9 cellular contexts compared by ENCODE assay signal in genomic region chr17:42653179-42654124, GRCh38. TPM values are rescaled to one million over a fixed set of nuclear protein-coding genes. Genes with fewer than 3 reads are reported as not detected.
DNase-seq lines count a peak whose midpoint lies in the region; ATAC-seq, FAIRE-seq and TF ChIP-seq lines count a peak whose summit lies in the region.
"Had no signal": no experiment of that assay in that cellular context is flagged by ENCODE, and none has a peak within 500 bp of the region (broad histone marks: within the 10 kb centered on the region; RNA-seq: fewer than 3 reads in every experiment).

No MANE protein-coding gene starts in this region.

- TF ChIP-seq POLR2A in HepG2 (IDR thresholded peaks at IDR 0.05; ENCODE audit: insufficient read depth in 1 of 2, low read depth in 2 of 2, low read length in 2 of 2): no peak

- H3K36me3 ChIP-seq in HepG2 (replicated peaks in 1 of 2; ENCODE audit: control insufficient read depth in 1 of 2, insufficient read depth in 2 of 2, low read length in 2 of 2): no peaks in the 10 kb centered on the region

- ATAC-seq in HepG2 (no peak), GM21390 (IDR thresholded peaks at IDR 0.05; ENCODE audit: unreplicated experiment) (no peak)
- ATAC-seq in CD4-positive, alpha-beta T cell (ENCODE audit: poor library complexity): no peak
- ATAC-seq in activated T-cell treated with anti-CD3 and anti-CD28 coated beads, Interleukin-2, amount 50 U/mL, for 4 hours: no peak

- H3K9me3 Mint-ChIP-seq in CD4-positive, alpha-beta T cell: no peaks in the 10 kb centered on the region
- H3K9me3 Mint-ChIP-seq in activated T-cell treated with anti-CD3 and anti-CD28 coated beads, Interleukin-2, amount 50 U/mL, for 4 hours: no peaks in the 10 kb centered on the region
- H3K9me3 Mint-ChIP-seq: T-helper 2 cell treated with Interferon-gamma antibody and Interleukin-4, amounts not matched to agents 5 μg/mL and 100 μg/mL, for 36 hours had no signal

- in situ Hi-C loops in HepG2 (cut with HindIII; ENCODE audit: extremely low pct_ligation_motif_present, low pct_unique_long_range_greater_than_20kb): no loop called here

- peak overlapping the region; percentile 19; the same call in 1 of the 2 replicates for H3K4me2 ChIP-seq in HepG2 (ENCODE audit: low read depth, low read length)

- TF ChIP-seq EP300 in HepG2 (IDR thresholded peaks at IDR 0.05; ENCODE audit: low read depth in 2 of 2, low read length in 2 of 2) (no peak), HepG2 (CRISPR knock-in tag; IDR thresholded peaks at IDR 0.05; ENCODE audit: borderline replicate concordance) (no peak)

- H3K4me1 ChIP-seq in HepG2 (ENCODE audit: insufficient read depth, low read length): peaks cover 35% of the 10 kb centered on the region

- no peak overlapping the region for H3K27ac Mint-ChIP-seq in CD4-positive, alpha-beta T cell
- H3K27ac Mint-ChIP-seq: T-helper 2 cell treated with Interferon-gamma antibody and Interleukin-4, amounts not matched to agents 5 μg/mL and 100 μg/mL, for 36 hours had no signal

- H3K36me3 Mint-ChIP-seq in CD4-positive, alpha-beta T cell (ENCODE audit: low read depth): no peaks in the 10 kb centered on the region
- no peaks in the 10 kb centered on the region for H3K36me3 Mint-ChIP-seq in activated T-cell treated with anti-CD3 and anti-CD28 coated beads, Interleukin-2, amount 50 U/mL, for 4 hours (ENCODE audit: insufficient read depth)

- H3K9ac ChIP-seq in HepG2 (ENCODE audit: insufficient read depth, low read depth, low read length): no peak overlapping the region

- DNase-seq in NCI-H146 treated with DMSO at 0.1 percent for 48 hours (lab: John Stamatoyannopoulos, UW; ENCODE audit: unreplicated experiment) (peak; percentile 27), dorsolateral prefrontal cortex (peak in 4 of 10 donors; percentile 26 to 51 (median 41)), HepG2 (ENCODE audit: low spot score) (no peak), pons (ENCODE audit: low spot score) (no peak)
- no peak for DNase-seq in CD4-positive, alpha-beta T cell
- DNase-seq in activated T-cell treated with anti-CD3 and anti-CD28 coated beads, Interleukin-2, amount 50 U/mL, for 4 hours: no peak

- H3K9me3 ChIP-seq in HepG2 (ENCODE audit: low read length): 0 out of 2 replicates have a peak, but pooled peaks cover 5% of the 10 kb centered on the region
- H3K9me3 ChIP-seq in CD4-positive, alpha-beta T cell (ENCODE audit: control insufficient read depth, low read length): no peaks in the 10 kb centered on the region

- peak overlapping the region; percentile 25 to 69 (median 52) for H3K4me3 ChIP-seq in dorsolateral prefrontal cortex
- H3K4me3 ChIP-seq in HepG2 (replicated peaks in 1 of 3; ENCODE audit: insufficient read depth in 1 of 3, low read depth in 2 of 3, low read length in 3 of 3): no peak overlapping the region

- TF ChIP-seq CTCF in dorsolateral prefrontal cortex (IDR thresholded peaks at IDR 0.05 in 54 of 56, conservative IDR thresholded peaks at IDR 0.05 in 2 of 56; ENCODE audit: low read depth in 1 of 56, partially characterized antibody in 56 of 56) (peak in 2 of 56 donors; percentile 9), HepG2 (CRISPR knock-in tag; IDR thresholded peaks at IDR 0.05) (no peak)
- no peak for TF ChIP-seq CTCF in CD4-positive, alpha-beta T cell (IDR thresholded peaks at IDR 0.05)

- POLR2A ChIA-PET in HepG2 (lab: Yijun Ruan, JAX): interaction anchor here (0.6 to 0.9 kb wide), 2 partner anchors 14 to 58 kb away, joined by 3 read pairs; no protein-coding TSS in a partner anchor
- POLR2A ChIA-PET in CD4-positive, alpha-beta T cell (lab: Charles Lee): no interaction called here

- CTCF ChIA-PET in HepG2 (lab: Yijun Ruan, JAX; ENCODE audit: low intra/inter-chr PET ratio, low total read pairs): no interaction called here
- CTCF ChIA-PET in CD4-positive, alpha-beta T cell (lab: Charles Lee): no interaction called here

- no peak for FAIRE-seq in HepG2 (lab: Jason Lieb, UNC)

- no peaks in the 10 kb centered on the region for H4K20me1 ChIP-seq in HepG2 (ENCODE audit: insufficient read depth, low read length)

- no peak overlapping the region for H3K4me3 Mint-ChIP-seq in CD4-positive, alpha-beta T cell
- H3K4me3 Mint-ChIP-seq in activated T-cell treated with anti-CD3 and anti-CD28 coated beads, Interleukin-2, amount 50 U/mL, for 4 hours: no peak overlapping the region
- H3K4me3 Mint-ChIP-seq: T-helper 2 cell treated with Interferon-gamma antibody and Interleukin-4, amounts not matched to agents 5 μg/mL and 100 μg/mL, for 36 hours had no signal

- intact Hi-C loops in dorsolateral prefrontal cortex (cut with DNase I) (no loop called here), HepG2 (cut with micrococcal nuclease; ENCODE audit: unreplicated experiment) (no loop called here)
- intact Hi-C loops in CD4-positive, alpha-beta T cell (cut with DNase I, micrococcal nuclease): no loop called here

- H3K27ac ChIP-seq in dorsolateral prefrontal cortex: peak overlapping the region in 56 of 59 donors; percentile 2 to 87 (median 74)
- no peak overlapping the region for H3K27ac ChIP-seq in HepG2 (ENCODE audit: extremely low read length, insufficient read depth, low read length)
- H3K27ac ChIP-seq in temporal lobe (ENCODE audit: low read depth, low read length): peak overlapping the region; percentile 69
- no peak overlapping the region for H3K27ac ChIP-seq in CD4-positive, alpha-beta T cell (ENCODE audit: low read depth, low read length)

- H2AFZ ChIP-seq in HepG2 (ENCODE audit: low read length): no peak overlapping the region

- WGBS in HepG2 (ENCODE audit: low lambda C conversion rate): 57% methylated on average over 42 of the region's 42 CpGs

- no peak for TF ChIP-seq RAD21 in HepG2 (CRISPR knock-in tag; IDR thresholded peaks at IDR 0.05)

- H3K79me2 ChIP-seq in HepG2 (ENCODE audit: insufficient read depth, low read length): no peaks in the 10 kb centered on the region

- no peaks in the 10 kb centered on the region for H3K27me3 ChIP-seq in dorsolateral prefrontal cortex
- H3K27me3 ChIP-seq in HepG2 (ENCODE audit: control insufficient read depth in 1 of 2, insufficient read depth in 2 of 2, low read length in 2 of 2): peaks cover 0 to 6% of the 10 kb centered on the region in 2 experiments; a peak in 2 of 5 replicates
- H3K27me3 ChIP-seq in CD4-positive, alpha-beta T cell (ENCODE audit: control insufficient read depth, insufficient read depth, low read length): peaks cover 9% of the 10 kb centered on the region

- peaks cover 9% of the 10 kb centered on the region for H3K4me1 Mint-ChIP-seq in CD4-positive, alpha-beta T cell (ENCODE audit: low read depth)
- H3K4me1 Mint-ChIP-seq in activated T-cell treated with anti-CD3 and anti-CD28 coated beads, Interleukin-2, amount 50 U/mL, for 4 hours (ENCODE audit: low read depth): peaks cover 14% of the 10 kb centered on the region

- peaks cover 20% of the 10 kb centered on the region for H3K27me3 Mint-ChIP-seq in CD4-positive, alpha-beta T cell
- peaks cover 19% of the 10 kb centered on the region for H3K27me3 Mint-ChIP-seq in activated T-cell treated with anti-CD3 and anti-CD28 coated beads, Interleukin-2, amount 50 U/mL, for 4 hours (ENCODE audit: low read depth)

- no TSS peak for BruUV-seq in HepG2 (replicated peaks; lab: Mats Ljungman, UMichigan)

RNA-seq across cellular contexts. Expression of gene TUBG2, which starts 5.6 kb away (rescaled TPM):
- total RNA-seq in dorsolateral prefrontal cortex (100 to 1,000 TPM in 77 of 120 experiments, 10 to 100 TPM in 43; 64.3 to 154 (median 106) TPM), HepG2 (2016; rRNA removed; fragmentation: Illumina TruSeq; extraction: Trizol) (6.6 and 16.0 TPM in 2 replicates), temporal lobe (7.9 TPM)
- total RNA-seq in HepG2 (2016; cell fraction: cytosol; rRNA removed; fragmentation: Illumina TruSeq; extraction: Trizol; ENCODE audit: low read depth): 6.2 and 7.8 TPM in 2 replicates
- total RNA-seq in HepG2 (2016; cell fraction: insoluble cytoplasmic fraction; rRNA removed; fragmentation: Illumina TruSeq; extraction: Trizol): 5.9 and 16.8 TPM in 2 replicates
- total RNA-seq in HepG2 (2016; cell fraction: membrane; rRNA removed; fragmentation: Illumina TruSeq; extraction: Trizol): 10.7 and 11.2 TPM in 2 replicates
- 22.8 and 25.9 TPM in 2 replicates for total RNA-seq in HepG2 (2016; cell fraction: nucleus; rRNA removed; fragmentation: Illumina TruSeq; extraction: Trizol)
- 42.3 and 48.3 TPM in 2 replicates for polyA plus RNA-seq in HepG2 (2011; rRNA removed)
- polyA plus RNA-seq in HepG2 (2011; cell fraction: cytosol; rRNA removed): 26.1 and 26.6 TPM in 2 replicates
- polyA plus RNA-seq in HepG2 (2011; cell fraction: nucleus; rRNA removed): 251 and 257 TPM in 2 replicates
- 33.9 and 38.4 TPM in 2 replicates for polyA plus RNA-seq in HepG2 (2012)
- polyA plus RNA-seq in HepG2 (2016; cell fraction: cytosol; fragmentation: Illumina TruSeq; extraction: Trizol; ENCODE audit: low read depth): 10.7 and 13.2 TPM in 2 replicates
- 13.2 and 18.2 TPM in 2 replicates for polyA plus RNA-seq in HepG2 (2016; cell fraction: insoluble cytoplasmic fraction; fragmentation: Illumina TruSeq; extraction: Trizol; ENCODE audit: low read depth)
- 19.9 and 20.4 TPM in 2 replicates for polyA plus RNA-seq in HepG2 (2016; cell fraction: membrane; fragmentation: Illumina TruSeq; extraction: Trizol; ENCODE audit: low read depth)
- polyA plus RNA-seq in HepG2 (2016; cell fraction: nucleus; fragmentation: Illumina TruSeq; extraction: Trizol; ENCODE audit: insufficient read depth, low read depth): 85.4 and 93.9 TPM in 2 replicates
- polyA minus RNA-seq in HepG2 (2011; rRNA and poly(A)+ RNA removed; ENCODE audit: low replicate concordance): 4.8 and 24.0 TPM in 2 replicates
- 8.4 and 8.6 TPM in 2 replicates for polyA minus RNA-seq in HepG2 (2011; cell fraction: cytosol; rRNA and poly(A)+ RNA removed)
- 41.6 and 47.0 TPM in 2 replicates for polyA minus RNA-seq in HepG2 (2011; cell fraction: nucleus; rRNA and poly(A)+ RNA removed)
- total RNA-seq in CD4-positive, alpha-beta T cell: 1 to 10 TPM; 9.0 to 9.7 TPM
- 1 to 10 TPM; 5.6 to 7.1 (median 5.9) TPM for total RNA-seq in activated T-cell treated with anti-CD3 and anti-CD28 coated beads, Interleukin-2, amount 50 U/mL, for 4 hours

RNA-seq across cellular contexts. Expression of gene PLEKHH3, which starts 23.3 kb away (rescaled TPM):
- 10 to 100 TPM in 104 of 120 experiments, 1 to 10 TPM in 16; 6.3 to 25.0 (median 12.5) TPM for total RNA-seq in dorsolateral prefrontal cortex
- total RNA-seq in HepG2 (2016; rRNA removed; fragmentation: Illumina TruSeq; extraction: Trizol): 9.3 and 19.9 TPM in 2 replicates
- 2.9 and 5.1 TPM in 2 replicates for total RNA-seq in HepG2 (2016; cell fraction: cytosol; rRNA removed; fragmentation: Illumina TruSeq; extraction: Trizol; ENCODE audit: low read depth)
- 10.2 and 18.9 TPM in 2 replicates for total RNA-seq in HepG2 (2016; cell fraction: insoluble cytoplasmic fraction; rRNA removed; fragmentation: Illumina TruSeq; extraction: Trizol)
- total RNA-seq in HepG2 (2016; cell fraction: membrane; rRNA removed; fragmentation: Illumina TruSeq; extraction: Trizol): 8.9 and 10.3 TPM in 2 replicates
- 10.2 and 14.4 TPM in 2 replicates for total RNA-seq in HepG2 (2016; cell fraction: nucleus; rRNA removed; fragmentation: Illumina TruSeq; extraction: Trizol)
- 6.0 and 7.5 TPM in 2 replicates for polyA plus RNA-seq in HepG2 (2011; rRNA removed)
- polyA plus RNA-seq in HepG2 (2011; cell fraction: cytosol; rRNA removed): 3.4 and 6.4 TPM in 2 replicates
- polyA plus RNA-seq in HepG2 (2011; cell fraction: nucleus; rRNA removed): 38.3 and 39.7 TPM in 2 replicates
- polyA plus RNA-seq in HepG2 (2012): 7.4 and 10.5 TPM in 2 replicates
- 2.3 and 2.4 TPM in 2 replicates for polyA plus RNA-seq in HepG2 (2016; cell fraction: cytosol; fragmentation: Illumina TruSeq; extraction: Trizol; ENCODE audit: low read depth)
- polyA plus RNA-seq in HepG2 (2016; cell fraction: insoluble cytoplasmic fraction; fragmentation: Illumina TruSeq; extraction: Trizol; ENCODE audit: low read depth): 8.9 and 12.6 TPM in 2 replicates
- 5.4 and 5.8 TPM in 2 replicates for polyA plus RNA-seq in HepG2 (2016; cell fraction: membrane; fragmentation: Illumina TruSeq; extraction: Trizol; ENCODE audit: low read depth)
- polyA plus RNA-seq in HepG2 (2016; cell fraction: nucleus; fragmentation: Illumina TruSeq; extraction: Trizol; ENCODE audit: insufficient read depth, low read depth): 31.7 and 34.0 TPM in 2 replicates
- 7.4 and 8.5 TPM in 2 replicates for polyA minus RNA-seq in HepG2 (2011; rRNA and poly(A)+ RNA removed; ENCODE audit: low replicate concordance)
- polyA minus RNA-seq in HepG2 (2011; cell fraction: cytosol; rRNA and poly(A)+ RNA removed): 5.2 and 7.6 TPM in 2 replicates
- 6.4 and 7.6 TPM in 2 replicates for polyA minus RNA-seq in HepG2 (2011; cell fraction: nucleus; rRNA and poly(A)+ RNA removed)
- total RNA-seq in temporal lobe: 2.5 TPM
- 1 to 10 TPM in 1 of 2 experiments, under 1 TPM in 1; 0.60 to 1.1 TPM for total RNA-seq in CD4-positive, alpha-beta T cell
- total RNA-seq in activated T-cell treated with anti-CD3 and anti-CD28 coated beads, Interleukin-2, amount 50 U/mL, for 4 hours: 1 to 10 TPM in 1 of 3 donors, under 1 TPM in 2; 0.56 to 1.2 (median 0.63) TPM

RNA-seq across cellular contexts. Expression of gene CCR10, which starts 28.2 kb away (rescaled TPM):
- total RNA-seq in dorsolateral prefrontal cortex (1 to 10 TPM; 1.8 to 8.1 (median 4.2) TPM), HepG2 (2016; rRNA removed; fragmentation: Illumina TruSeq; extraction: Trizol) (0.20 and 0.29 TPM in 2 replicates), temporal lobe (0.25 TPM)
- total RNA-seq in HepG2 (2016; cell fraction: cytosol; rRNA removed; fragmentation: Illumina TruSeq; extraction: Trizol; ENCODE audit: low read depth): 0.10 and 0.26 TPM in 2 replicates
- total RNA-seq in HepG2 (2016; cell fraction: insoluble cytoplasmic fraction; rRNA removed; fragmentation: Illumina TruSeq; extraction: Trizol): 0.15 and 0.48 TPM in 2 replicates
- total RNA-seq in HepG2 (2016; cell fraction: membrane; rRNA removed; fragmentation: Illumina TruSeq; extraction: Trizol): 0.24 and 0.37 TPM in 2 replicates
- total RNA-seq in HepG2 (2016; cell fraction: nucleus; rRNA removed; fragmentation: Illumina TruSeq; extraction: Trizol): 0.38 and 0.47 TPM in 2 replicates
- polyA plus RNA-seq in HepG2 (2011; rRNA removed): 0.54 and 0.63 TPM in 2 replicates
- 0.69 and 0.85 TPM in 2 replicates for polyA plus RNA-seq in HepG2 (2011; cell fraction: cytosol; rRNA removed)
- polyA plus RNA-seq in HepG2 (2011; cell fraction: nucleus; rRNA removed): 6.7 and 9.2 TPM in 2 replicates
- polyA plus RNA-seq in HepG2 (2012): 1.1 TPM in 2 replicates
- 0.08 and 0.14 TPM in 2 replicates for polyA plus RNA-seq in HepG2 (2016; cell fraction: cytosol; fragmentation: Illumina TruSeq; extraction: Trizol; ENCODE audit: low read depth)
- polyA plus RNA-seq in HepG2 (2016; cell fraction: insoluble cytoplasmic fraction; fragmentation: Illumina TruSeq; extraction: Trizol; ENCODE audit: low read depth): 0.19 TPM in 1 of 2 replicates, not detected in the other
- polyA plus RNA-seq in HepG2 (2016; cell fraction: membrane; fragmentation: Illumina TruSeq; extraction: Trizol; ENCODE audit: low read depth): 0.13 TPM in 1 of 2 replicates, not detected in the other
- 1.4 and 2.1 TPM in 2 replicates for polyA plus RNA-seq in HepG2 (2016; cell fraction: nucleus; fragmentation: Illumina TruSeq; extraction: Trizol; ENCODE audit: insufficient read depth, low read depth)
- polyA minus RNA-seq in HepG2 (2011; rRNA and poly(A)+ RNA removed; ENCODE audit: low replicate concordance): 0.19 and 0.62 TPM in 2 replicates
- 0.40 and 0.62 TPM in 2 replicates for polyA minus RNA-seq in HepG2 (2011; cell fraction: cytosol; rRNA and poly(A)+ RNA removed)
- polyA minus RNA-seq in HepG2 (2011; cell fraction: nucleus; rRNA and poly(A)+ RNA removed): 0.77 and 0.87 TPM in 2 replicates
- 1 to 10 TPM; 1.5 to 2.4 TPM for total RNA-seq in CD4-positive, alpha-beta T cell
- under 1 TPM; 0.25 to 0.43 (median 0.32) TPM for total RNA-seq in activated T-cell treated with anti-CD3 and anti-CD28 coated beads, Interleukin-2, amount 50 U/mL, for 4 hours

RNA-seq across cellular contexts. Expression of gene CNTNAP1, which starts 28.9 kb away (rescaled TPM):
- 100 to 1,000 TPM in 116 of 120 experiments, 10 to 100 TPM in 4; 58.4 to 222 (median 157) TPM for total RNA-seq in dorsolateral prefrontal cortex
- 1.2 and 4.5 TPM in 2 replicates for total RNA-seq in HepG2 (2016; rRNA removed; fragmentation: Illumina TruSeq; extraction: Trizol)
- total RNA-seq in HepG2 (2016; cell fraction: cytosol; rRNA removed; fragmentation: Illumina TruSeq; extraction: Trizol; ENCODE audit: low read depth): 1.7 TPM in 2 replicates
- 1.4 and 4.9 TPM in 2 replicates for total RNA-seq in HepG2 (2016; cell fraction: insoluble cytoplasmic fraction; rRNA removed; fragmentation: Illumina TruSeq; extraction: Trizol)
- total RNA-seq in HepG2 (2016; cell fraction: membrane; rRNA removed; fragmentation: Illumina TruSeq; extraction: Trizol): 1.1 and 1.5 TPM in 2 replicates
- total RNA-seq in HepG2 (2016; cell fraction: nucleus; rRNA removed; fragmentation: Illumina TruSeq; extraction: Trizol): 4.9 and 6.9 TPM in 2 replicates
- polyA plus RNA-seq in HepG2 (2011; rRNA removed): 7.7 and 10.7 TPM in 2 replicates
- 4.1 and 4.4 TPM in 2 replicates for polyA plus RNA-seq in HepG2 (2011; cell fraction: cytosol; rRNA removed)
- polyA plus RNA-seq in HepG2 (2011; cell fraction: nucleus; rRNA removed): 62.6 and 69.7 TPM in 2 replicates
- polyA plus RNA-seq in HepG2 (2012): 9.2 and 13.1 TPM in 2 replicates
- 0.15 and 0.23 TPM in 2 replicates for polyA plus RNA-seq in HepG2 (2016; cell fraction: cytosol; fragmentation: Illumina TruSeq; extraction: Trizol; ENCODE audit: low read depth)
- polyA plus RNA-seq in HepG2 (2016; cell fraction: insoluble cytoplasmic fraction; fragmentation: Illumina TruSeq; extraction: Trizol; ENCODE audit: low read depth): 1.1 and 1.6 TPM in 2 replicates
- 0.47 and 0.51 TPM in 2 replicates for polyA plus RNA-seq in HepG2 (2016; cell fraction: membrane; fragmentation: Illumina TruSeq; extraction: Trizol; ENCODE audit: low read depth)
- polyA plus RNA-seq in HepG2 (2016; cell fraction: nucleus; fragmentation: Illumina TruSeq; extraction: Trizol; ENCODE audit: insufficient read depth, low read depth): 19.8 and 23.5 TPM in 2 replicates
- 2.2 and 13.9 TPM in 2 replicates for polyA minus RNA-seq in HepG2 (2011; rRNA and poly(A)+ RNA removed; ENCODE audit: low replicate concordance)
- 8.8 TPM in 2 replicates for polyA minus RNA-seq in HepG2 (2011; cell fraction: cytosol; rRNA and poly(A)+ RNA removed)
- polyA minus RNA-seq in HepG2 (2011; cell fraction: nucleus; rRNA and poly(A)+ RNA removed): 12.2 and 13.8 TPM in 2 replicates
- total RNA-seq in temporal lobe: 6.6 TPM
- 1 to 10 TPM; 4.4 to 4.5 TPM for total RNA-seq in CD4-positive, alpha-beta T cell
- total RNA-seq in activated T-cell treated with anti-CD3 and anti-CD28 coated beads, Interleukin-2, amount 50 U/mL, for 4 hours: 1 to 10 TPM in 1 of 3 donors, under 1 TPM in 2; 0.73 to 1.3 (median 0.79) TPM

RNA-seq across cellular contexts. Expression of gene TUBG1, which starts 44.0 kb away (rescaled TPM):
- total RNA-seq in dorsolateral prefrontal cortex (10 to 100 TPM; 29.0 to 81.9 (median 52.2) TPM), HepG2 (2016; rRNA removed; fragmentation: Illumina TruSeq; extraction: Trizol) (137 TPM in 2 replicates), temporal lobe (13.3 TPM)
- total RNA-seq in HepG2 (2016; cell fraction: cytosol; rRNA removed; fragmentation: Illumina TruSeq; extraction: Trizol; ENCODE audit: low read depth): 65.3 and 68.5 TPM in 2 replicates
- total RNA-seq in HepG2 (2016; cell fraction: insoluble cytoplasmic fraction; rRNA removed; fragmentation: Illumina TruSeq; extraction: Trizol): 118 and 133 TPM in 2 replicates
- total RNA-seq in HepG2 (2016; cell fraction: membrane; rRNA removed; fragmentation: Illumina TruSeq; extraction: Trizol): 83.5 and 99.6 TPM in 2 replicates
- 65.3 and 71.5 TPM in 2 replicates for total RNA-seq in HepG2 (2016; cell fraction: nucleus; rRNA removed; fragmentation: Illumina TruSeq; extraction: Trizol)
- polyA plus RNA-seq in HepG2 (2011; rRNA removed): 74.1 and 89.3 TPM in 2 replicates
- polyA plus RNA-seq in HepG2 (2011; cell fraction: cytosol; rRNA removed): 114 and 152 TPM in 2 replicates
- 206 and 230 TPM in 2 replicates for polyA plus RNA-seq in HepG2 (2011; cell fraction: nucleus; rRNA removed)
- polyA plus RNA-seq in HepG2 (2012): 163 and 164 TPM in 2 replicates
- polyA plus RNA-seq in HepG2 (2016; cell fraction: cytosol; fragmentation: Illumina TruSeq; extraction: Trizol; ENCODE audit: low read depth): 70.4 and 79.1 TPM in 2 replicates
- polyA plus RNA-seq in HepG2 (2016; cell fraction: insoluble cytoplasmic fraction; fragmentation: Illumina TruSeq; extraction: Trizol; ENCODE audit: low read depth): 164 and 224 TPM in 2 replicates
- polyA plus RNA-seq in HepG2 (2016; cell fraction: membrane; fragmentation: Illumina TruSeq; extraction: Trizol; ENCODE audit: low read depth): 82.1 and 83.3 TPM in 2 replicates
- polyA plus RNA-seq in HepG2 (2016; cell fraction: nucleus; fragmentation: Illumina TruSeq; extraction: Trizol; ENCODE audit: insufficient read depth, low read depth): 151 and 152 TPM in 2 replicates
- 163 and 181 TPM in 2 replicates for polyA minus RNA-seq in HepG2 (2011; rRNA and poly(A)+ RNA removed; ENCODE audit: low replicate concordance)
- polyA minus RNA-seq in HepG2 (2011; cell fraction: cytosol; rRNA and poly(A)+ RNA removed): 63.3 and 66.4 TPM in 2 replicates
- polyA minus RNA-seq in HepG2 (2011; cell fraction: nucleus; rRNA and poly(A)+ RNA removed): 45.7 and 49.9 TPM in 2 replicates
- 1 to 10 TPM; 7.3 to 8.5 TPM for total RNA-seq in CD4-positive, alpha-beta T cell
- 100 to 1,000 TPM in 1 of 3 donors, 10 to 100 TPM in 2; 91.7 to 103 (median 93.7) TPM for total RNA-seq in activated T-cell treated with anti-CD3 and anti-CD28 coated beads, Interleukin-2, amount 50 U/mL, for 4 hours

Comparison
In these comparisons a context has a peak if more than half of its experiments do, and no peak if none do; other contexts are left out.
1. H3K27ac ChIP-seq: peak in dorsolateral prefrontal cortex (56 of 59) and temporal lobe (single experiment); none in HepG2 (single experiment) and CD4-positive, alpha-beta T cell (single experiment).
2. H3K4me3 ChIP-seq: peak in dorsolateral prefrontal cortex (59 of 59); none in HepG2 (0 of 3).